Comparison of ENCODE assay signal across 28 cellular contexts in the genomic region with DNA sequence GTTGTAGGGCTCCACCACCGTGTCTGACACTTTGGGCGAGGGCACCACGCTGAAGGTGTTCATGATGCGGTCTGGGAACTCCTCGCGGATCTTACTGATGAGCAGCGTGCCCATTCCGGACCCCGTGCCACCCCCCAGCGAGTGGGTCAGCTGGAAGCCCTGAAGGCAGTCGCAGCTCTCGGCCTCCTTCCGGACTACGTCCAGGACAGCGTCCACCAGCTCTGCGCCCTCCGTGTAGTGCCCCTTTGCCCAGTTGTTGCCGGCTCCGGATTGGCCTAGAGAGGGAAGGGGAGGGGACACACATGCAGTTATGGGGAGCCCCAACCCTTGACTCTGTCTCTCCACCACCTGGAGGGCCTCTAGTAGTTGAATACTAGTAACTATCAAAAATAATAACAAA. TPM values are rescaled to one million over a fixed set of nuclear protein-coding genes. Genes with fewer than 3 reads are reported as not detected.
"Had no signal": no experiment of that assay in that cellular context is flagged by ENCODE, and none has a peak within 500 bp of the region (broad histone marks: within the 10 kb centered on the region; RNA-seq: fewer than 3 reads in every experiment).

No MANE protein-coding gene starts in this region.

- H3K4me2 ChIP-seq: neural progenitor cell had no signal

- H3K9me3 ChIP-seq: pancreas, prostate gland, testis, thyroid gland, transverse colon, vagina had no signal

- DNase-seq: hypothalamus; islet precursor cell; left ventricle myocardium inferior; mesendoderm; naive B cell; natural killer cell; nephron progenitor cell; pancreas; posterior cingulate gyrus; retina; stimulated activated CD4-positive, alpha-beta T cell treated with anti-CD3 and anti-CD28 coated beads, Interleukin-12 subunit alpha, Interleukin-12 subunit beta, amount 100 ng/mL, for 4 hours; stimulated activated CD4-positive, alpha-beta T cell treated with anti-CD3 and anti-CD28 coated beads, Interleukin-15, amount 100 ng/mL, for 24 hours; stimulated activated CD4-positive, alpha-beta T cell treated with anti-CD3 and anti-CD28 coated beads, Interleukin-2, amount 100 ng/mL, for 24 hours; stimulated activated CD4-positive, alpha-beta T cell treated with anti-CD3 and anti-CD28 coated beads, Interleukin-4, amount 100 ng/mL, for 1 hour; stimulated activated naive B cell treated with anti-CD40 and anti-IgM and Interleukin-4, amounts not matched to agents 10 μg/mL and 1 μg/mL and 100 μg/mL, for 72 hours; stimulated activated naive CD8-positive, alpha-beta T cell treated with anti-CD3 and anti-CD28 coated beads, Interleukin-15, Interleukin-2, amounts not matched to agents 100 U/mL and 50 U/mL, for 24 hours; stomach; testis; thyroid gland; transverse colon had no signal

- H3K4me1 ChIP-seq: left ventricle myocardium inferior, neural progenitor cell, pancreas, prostate gland, stomach, testis, thyroid gland, upper lobe of left lung, vagina had no signal

- H3K9ac ChIP-seq: neural progenitor cell had no signal

- H3K27ac ChIP-seq: left ventricle myocardium inferior, neural progenitor cell, pancreas, prostate gland, skin epidermis, stomach, testis, thyroid gland, transverse colon, upper lobe of left lung, vagina had no signal

- H3K4me3 ChIP-seq: left ventricle myocardium inferior, lung, neural progenitor cell, pancreas, prostate gland, skin epidermis, stomach, testis, thyroid gland, transverse colon, upper lobe of left lung, vagina had no signal

- H3K27me3 ChIP-seq: pancreas, testis, upper lobe of left lung, vagina had no signal

- H2AFZ ChIP-seq: neural progenitor cell had no signal

- H3K36me3 ChIP-seq: left ventricle myocardium inferior, neural progenitor cell, pancreas, prostate gland, stomach, thyroid gland, transverse colon, upper lobe of left lung, vagina had no signal

- ATAC-seq: natural killer cell; pancreas; right cardiac atrium; sciatic nerve; stimulated activated naive B cell treated with anti-CD40 and anti-IgM and Interleukin-4, amounts not matched to agents 10 μg/mL and 1 μg/mL and 100 μg/mL, for 72 hours; stimulated activated naive CD8-positive, alpha-beta T cell treated with anti-CD3 and anti-CD28 coated beads, Interleukin-15, Interleukin-2, amounts not matched to agents 100 U/mL and 50 U/mL, for 24 hours had no signal

RNA-seq across cellular contexts. Expression of a gene that starts 34.9 kb away (rescaled TPM):
- polyA plus RNA-seq: pancreas had no signal
